In genomic region chr5:79612667-79613190, GRCh38 we compare ENCODE assay signal across 8 cellular contexts. TPM values are rescaled to one million over a fixed set of nuclear protein-coding genes. Genes with fewer than 3 reads are reported as not detected.
DNase-seq lines count a peak whose midpoint lies in the region; ATAC-seq and TF ChIP-seq lines count a peak whose summit lies in the region.

No MANE protein-coding gene starts in this region.

- H3K4me1 ChIP-seq in ACC112 (ENCODE audit: control insufficient read depth, insufficient read depth, low read length, unreplicated experiment), result peaks cover 15% of the 10 kb centered on the region
- peaks cover 7% of the 10 kb centered on the region for H3K4me1 ChIP-seq in HUES64 (ENCODE audit: insufficient read depth, low read length)
- peaks cover 0 to 9% of the 10 kb centered on the region in 2 donors for H3K4me1 ChIP-seq in ascending aorta
- H3K4me1 ChIP-seq in testis, result peaks cover 8% of the 10 kb centered on the region

- TF ChIP-seq CTCF in ascending aorta (IDR thresholded peaks at IDR 0.05) (no peak), testis (IDR thresholded peaks at IDR 0.05) (no peak)

- H3K4me3 ChIP-seq in ACC112 (ENCODE audit: low read depth, low read length) (peak overlapping the region; percentile 85), HUES64 (ENCODE audit: low read length) (peak overlapping the region; percentile 94), ascending aorta (peak overlapping the region; percentile 87 to 99), testis (peak overlapping the region; percentile 94 to 98)

- peak overlapping the region; percentile 19 for H2AFZ ChIP-seq in ACC112 (ENCODE audit: low read length, unreplicated experiment)

- H3K27me3 ChIP-seq in ACC112 (ENCODE audit: insufficient read depth, low read length) (no peaks in the 10 kb centered on the region), HUES64 (ENCODE audit: insufficient read depth, low read length) (no peaks in the 10 kb centered on the region), ascending aorta (no peaks in the 10 kb centered on the region), testis (no peaks in the 10 kb centered on the region)

- ATAC-seq in GM19395 (IDR thresholded peaks at IDR 0.05; ENCODE audit: unreplicated experiment), result peak; percentile 33

- TF ChIP-seq POLR2A in testis (IDR thresholded peaks at IDR 0.05), result no peak

- H3K27ac ChIP-seq in ACC112 (ENCODE audit: low read depth, low read length) (peak overlapping the region; percentile 82), HUES64 (ENCODE audit: low read depth, low read length) (peak overlapping the region; percentile 81), ascending aorta (peak overlapping the region; percentile 95 to 96), testis (peak overlapping the region; percentile 93 to 95)

- peaks cover 49% of the 10 kb centered on the region for H3K79me2 ChIP-seq in ACC112 (ENCODE audit: control insufficient read depth, insufficient read depth, low read length, unreplicated experiment)

- peak overlapping the region; percentile 87 for H3K9ac ChIP-seq in HUES64 (ENCODE audit: low read depth, low read length)

- intact Hi-C loops in ascending aorta (cut with DNase I) (loop anchor here (1.0 to 10.0 kb wide), 6 partner anchors 98 to 1042 kb away; partner anchors contain the start of genes DHFR, HOMER1, JMY and MSH3), testis (cut with DNase I; ENCODE audit: low total_unique reads) (no loop called here)

- under 1% methylated on average over 24 of the region's 24 CpGs for WGBS in HUES64
- WGBS in testis, 2 donors, result 0% methylated on average over 17 to 24 of the region's 24 CpGs

- DNase-seq in ascending aorta (ENCODE audit: low spot score in 2 of 2), result no peak
- DNase-seq in kidney glomerular epithelial cell (lab: John Stamatoyannopoulos, UW), result peak; percentile 42
- no peak for DNase-seq in testis
- DNase-seq in NCI-H1694 treated with DMSO at 0.1 percent for 48 hours (lab: John Stamatoyannopoulos, UW), result no peak
- DNase-seq in NCI-H146 treated with DMSO at 0.1 percent for 48 hours (lab: John Stamatoyannopoulos, UW; ENCODE audit: unreplicated experiment), result no peak

- H3K9me3 ChIP-seq in HUES64 (ENCODE audit: insufficient read depth, low read depth, low read length), result peaks cover 14% of the 10 kb centered on the region; the same call in 1 of the 2 replicates
- H3K9me3 ChIP-seq in ascending aorta, result peaks cover 4 to 7% of the 10 kb centered on the region in 2 donors
- no peaks in the 10 kb centered on the region for H3K9me3 ChIP-seq in testis

- H3K36me3 ChIP-seq in ACC112 (ENCODE audit: insufficient read depth, low read length), result peaks cover 26% of the 10 kb centered on the region
- H3K36me3 ChIP-seq in HUES64 (ENCODE audit: insufficient read depth, low read length), result peaks cover 30% of the 10 kb centered on the region
- peaks cover 5 to 13% of the 10 kb centered on the region in 2 donors for H3K36me3 ChIP-seq in ascending aorta
- no peaks in the 10 kb centered on the region for H3K36me3 ChIP-seq in testis (ENCODE audit: low read depth, missing control alignments)

RNA-seq across cellular contexts. Expression of gene TENT2, which starts 0.5 kb away (rescaled TPM):
- 18.2 TPM for polyA plus RNA-seq in HUES64 (2013, experiment 1 of 2)
- polyA plus RNA-seq in HUES64 (2013, experiment 2 of 2), result 20.4 TPM
- total RNA-seq in ascending aorta (16.4 TPM), testis (100 to 1,000 TPM in 1 of 2 donors, 10 to 100 TPM in 1; 99.8 to 119 TPM)
- polyA plus RNA-seq in testis (ENCODE audit: insufficient read depth, low read depth, low replicate concordance), result 40.6 TPM
